In the genomic region with DNA sequence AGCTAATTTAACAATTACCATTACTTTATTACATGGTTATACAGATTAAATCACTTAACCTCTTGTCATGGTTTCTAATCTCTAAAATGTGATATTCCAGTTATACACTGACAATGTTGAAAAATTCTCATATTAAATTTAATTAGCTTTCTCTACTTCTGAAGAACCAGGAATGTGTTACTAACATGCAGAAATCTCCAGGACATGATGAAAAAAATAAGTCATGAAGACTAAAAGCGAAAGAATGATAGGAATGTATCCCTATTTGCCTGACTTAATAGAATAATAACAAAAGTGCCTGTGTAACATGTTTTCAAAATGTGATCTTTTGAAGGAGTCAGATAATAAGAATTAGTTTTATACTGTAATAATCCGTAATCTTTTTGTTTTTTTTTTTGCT, we compare ENCODE assay signal across 17 cellular contexts.
A peak's percentile ranks its signal among the peaks of the same experiment; 100 is the strongest.
DNase-seq lines count a peak whose midpoint lies in the region; FAIRE-seq and TF ChIP-seq lines count a peak whose summit lies in the region.
"Had no signal": no experiment of that assay in that cellular context is flagged by ENCODE, and none has a peak within 500 bp of the region (broad histone marks: within the 10 kb centered on the region; RNA-seq: fewer than 3 reads in every experiment).

No MANE protein-coding gene starts in this region.

- no peak overlapping the region for H3K56ac ChIP-seq in mesendoderm (ENCODE audit: low read length)

- H2AK5ac ChIP-seq in mesendoderm (ENCODE audit: low read length): no peak overlapping the region

- no peak for FAIRE-seq in small intestine (lab: Jason Lieb, UNC)
- FAIRE-seq: GM19239 had no signal

- H3K79me2 ChIP-seq in mesendoderm (ENCODE audit: control insufficient read depth, insufficient read depth, low read length): no peaks in the 10 kb centered on the region

- H3K4me3 ChIP-seq in choroid plexus epithelial cell (ENCODE audit: low read depth, low read length): no peak overlapping the region
- H3K4me3 ChIP-seq in mesendoderm (ENCODE audit: low read length): no peak overlapping the region
- H3K4me3 ChIP-seq in small intestine (ENCODE audit: low read depth in 1 of 2, low read length in 2 of 2): no peak overlapping the region
- H3K4me3 ChIP-seq: BLaER1 had no signal

- no peak overlapping the region for H4K8ac ChIP-seq in mesendoderm (ENCODE audit: low read depth, low read length)

- no peak overlapping the region for H3K9ac ChIP-seq in mesendoderm (ENCODE audit: low read length)
- H3K9ac ChIP-seq: BLaER1 had no signal

- H3K36me3 ChIP-seq in mesendoderm (ENCODE audit: control insufficient read depth, insufficient read depth, low read length): no peaks in the 10 kb centered on the region
- H3K36me3 ChIP-seq in small intestine (ENCODE audit: control insufficient read depth in 2 of 2, insufficient read depth in 2 of 2, low read length in 2 of 2): no peaks in the 10 kb centered on the region
- H3K36me3 ChIP-seq: BLaER1 had no signal

- H3K18ac ChIP-seq in mesendoderm (ENCODE audit: low read length): no peak overlapping the region

- H2BK120ac ChIP-seq in mesendoderm (ENCODE audit: low read depth, low read length): no peak overlapping the region

- no peaks in the 10 kb centered on the region for H3K27me3 ChIP-seq in mesendoderm (ENCODE audit: insufficient read depth, low read length, poor library complexity)
- no peaks in the 10 kb centered on the region for H3K27me3 ChIP-seq in small intestine (ENCODE audit: control insufficient read depth in 2 of 2, insufficient read depth in 2 of 2, low read length in 2 of 2)
- H3K27me3 ChIP-seq: BLaER1 had no signal

- no peaks in the 10 kb centered on the region for H3K79me1 ChIP-seq in mesendoderm (ENCODE audit: low read length)

- H3K27ac ChIP-seq in mesendoderm (ENCODE audit: low read depth, low read length) (no peak overlapping the region), small intestine (ENCODE audit: low read depth in 1 of 2, low read length in 1 of 2) (no peak overlapping the region)
- H3K27ac ChIP-seq: BLaER1 had no signal

- peak; percentile 13 for DNase-seq in AG20443 (ENCODE audit: low spot score)
- peak; percentile 60 for DNase-seq in NCI-H226
- DNase-seq in choroid plexus epithelial cell (ENCODE audit: low read depth): peak; percentile 81
- peak; percentile 11 for DNase-seq in mesendoderm
- no peak for DNase-seq in central memory CD4-positive, alpha-beta T cell
- no peak for DNase-seq in stimulated activated CD4-positive, alpha-beta T cell treated with anti-CD3 and anti-CD28 coated beads, Interleukin-2, amount 100 ng/mL, for 48 hours
- DNase-seq in small intestine: no peak
- DNase-seq in NCI-H2196 (lab: John Stamatoyannopoulos, UW; ENCODE audit: unreplicated experiment): no peak
- DNase-seq: activated CD4-positive, alpha-beta T cell treated with anti-CD3 and anti-CD28 coated beads, Interleukin-2, amount 10 ng/mL, durations not matched to agents 24 days and 14 days; activated T-cell treated with anti-CD3 and anti-CD28 coated beads, Interleukin-2, amount 50 U/mL, for 72 hours; amniotic stem cell; naive B cell; NCI-H1105 treated with DMSO at 0.1 percent for 48 hours; NCI-H345; stimulated activated CD4-positive, alpha-beta T cell treated with anti-CD3 and anti-CD28 coated beads, Interleukin-4, amount 100 ng/mL, for 1 hour had no signal

- no peaks in the 10 kb centered on the region for H3K9me3 ChIP-seq in small intestine (ENCODE audit: control insufficient read depth, low read depth)
- H3K9me3 ChIP-seq: BLaER1 had no signal

- H3K23ac ChIP-seq in mesendoderm (ENCODE audit: low read length): no peak overlapping the region

- H4K5ac ChIP-seq in mesendoderm (ENCODE audit: low read length): no peak overlapping the region

- H3K4me2 ChIP-seq in mesendoderm (ENCODE audit: low read length): no peak overlapping the region
- H3K4me2 ChIP-seq: BLaER1 had no signal

- WGBS in mesendoderm (ENCODE audit: extremely low coverage, insufficient coverage, low lambda C conversion rate): no CpG with 5 or more reads among the region's 2 CpGs
- WGBS in small intestine, 3 donors: 80 to 86% (median 82%) methylated on average over 2 of the region's 2 CpGs

- H3K4ac ChIP-seq in mesendoderm (ENCODE audit: low read depth, low read length): no peak overlapping the region

- no peak overlapping the region for H2BK15ac ChIP-seq in mesendoderm (replicated peaks; ENCODE audit: low read depth)

- H2BK5ac ChIP-seq in mesendoderm (ENCODE audit: low read length): no peak overlapping the region

- TF ChIP-seq CTCF in choroid plexus epithelial cell (conservative IDR thresholded peaks at IDR 0.05; ENCODE audit: low read depth, low read length): no peak

- H3K4me1 ChIP-seq in mesendoderm (ENCODE audit: control insufficient read depth, low read depth, low read length): no peaks in the 10 kb centered on the region
- no peaks in the 10 kb centered on the region for H3K4me1 ChIP-seq in small intestine (ENCODE audit: control insufficient read depth in 2 of 2, insufficient read depth in 1 of 2, low read depth in 1 of 2, low read length in 1 of 2)
- H3K4me1 ChIP-seq: BLaER1 had no signal

Comparison
In these comparisons a context has a peak if more than half of its experiments do, and no peak if none do; other contexts are left out.
1. DNase-seq: peak in AG20443 (single experiment), NCI-H226 (single experiment), choroid plexus epithelial cell (single experiment) and mesendoderm (single experiment); none in central memory CD4-positive, alpha-beta T cell (single experiment), stimulated activated CD4-positive, alpha-beta T cell treated with anti-CD3 and anti-CD28 coated beads, Interleukin-2, amount 100 ng/mL, for 48 hours (0 of 2), small intestine (single experiment) and NCI-H2196 (single experiment).